Comparison of ENCODE assay signal across 11 cellular contexts in genomic region chr16:11310634-11310977, GRCh38. TPM values are rescaled to one million over a fixed set of nuclear protein-coding genes. Genes with fewer than 3 reads are reported as not detected.
DNase-seq lines count a peak whose midpoint lies in the region; ATAC-seq, FAIRE-seq and TF ChIP-seq lines count a peak whose summit lies in the region.
"Had no signal": no experiment of that assay in that cellular context is flagged by ENCODE, and none has a peak within 500 bp of the region (broad histone marks: within the 10 kb centered on the region; RNA-seq: fewer than 3 reads in every experiment).

No MANE protein-coding gene starts in this region.

- no peaks in the 10 kb centered on the region for H3K79me2 ChIP-seq in HepG2 (ENCODE audit: insufficient read depth, low read length)

- TF ChIP-seq POLR2A in HepG2 (IDR thresholded peaks at IDR 0.05; ENCODE audit: insufficient read depth in 1 of 2, low read depth in 2 of 2, low read length in 2 of 2) (no peak), right lobe of liver (IDR thresholded peaks at IDR 0.05) (no peak)

- peak overlapping the region; percentile 43; the same call in 1 of the 2 replicates for H3K4me2 ChIP-seq in HepG2 (ENCODE audit: low read depth, low read length)

- H3K36me3 Mint-ChIP-seq in activated T-helper 2 cell treated with anti-CD3 and anti-CD28 coated beads, Interferon-gamma antibody, Interleukin-2, Interleukin-4, amounts not matched to agents 10 μg/mL and 5 μg/mL and 100 μg/mL, durations not matched to agents 14 hours and 24 hours and 36 hours (ENCODE audit: low read depth) = no peaks in the 10 kb centered on the region

- no peak overlapping the region for H2AFZ ChIP-seq in HepG2 (ENCODE audit: low read length)

- ATAC-seq in HepG2 (no peak), right lobe of liver (no peak)

- no peak for TF ChIP-seq EP300 in HepG2 (IDR thresholded peaks at IDR 0.05; ENCODE audit: low read depth in 2 of 2, low read length in 2 of 2)
- no peak for TF ChIP-seq EP300 in HepG2 (CRISPR knock-in tag; IDR thresholded peaks at IDR 0.05; ENCODE audit: borderline replicate concordance)

- H3K27ac ChIP-seq in HepG2 (ENCODE audit: extremely low read length, insufficient read depth, low read length) (peak overlapping the region; percentile 89), right lobe of liver (no peak overlapping the region)
- H3K27ac ChIP-seq: thoracic aorta had no signal

- in situ Hi-C loops in HepG2 (cut with HindIII; ENCODE audit: extremely low pct_ligation_motif_present, low pct_unique_long_range_greater_than_20kb) = no loop called here
- in situ Hi-C loops in G401 (cut with HindIII; ENCODE audit: low sequenced_read_pairs) = no loop called here

- no peaks in the 10 kb centered on the region for H3K36me3 ChIP-seq in HepG2 (replicated peaks in 1 of 2; ENCODE audit: control insufficient read depth in 1 of 2, insufficient read depth in 2 of 2, low read length in 2 of 2)
- H3K36me3 ChIP-seq in right lobe of liver = no peaks in the 10 kb centered on the region
- H3K36me3 ChIP-seq: thoracic aorta had no signal

- no TSS peak for BruUV-seq in HepG2 (replicated peaks; lab: Mats Ljungman, UMichigan)

- H3K27ac Mint-ChIP-seq in activated T-helper 2 cell treated with anti-CD3 and anti-CD28 coated beads, Interferon-gamma antibody, Interleukin-2, Interleukin-4, amounts not matched to agents 10 μg/mL and 5 μg/mL and 100 μg/mL, durations not matched to agents 14 hours and 24 hours and 36 hours = peak overlapping the region; percentile 80

- no peak overlapping the region for H3K4me3 Mint-ChIP-seq in activated T-helper 2 cell treated with anti-CD3 and anti-CD28 coated beads, Interferon-gamma antibody, Interleukin-2, Interleukin-4, amounts not matched to agents 10 μg/mL and 5 μg/mL and 100 μg/mL, durations not matched to agents 14 hours and 24 hours and 36 hours (ENCODE audit: low read depth)

- no peaks in the 10 kb centered on the region for H3K9me3 ChIP-seq in HepG2 (ENCODE audit: low read length)
- H3K9me3 ChIP-seq in right lobe of liver = no peaks in the 10 kb centered on the region
- H3K9me3 ChIP-seq: thoracic aorta had no signal

- POLR2A ChIA-PET in HepG2 (lab: Yijun Ruan, JAX) = interaction anchor here (1.0 to 7.4 kb wide), 2 partner anchors 53 kb away, joined by 4 to 234 read pairs; partner anchors contain the start of gene SOCS1

- no peaks in the 10 kb centered on the region for H4K20me1 ChIP-seq in HepG2 (ENCODE audit: insufficient read depth, low read length)

- H3K4me1 ChIP-seq in HepG2 (ENCODE audit: insufficient read depth, low read length) (peaks cover 93% of the 10 kb centered on the region), right lobe of liver (peaks cover 0 to 15% (median 0%) of the 10 kb centered on the region in 4 donors)

- H3K9me3 Mint-ChIP-seq in activated T-helper 2 cell treated with anti-CD3 and anti-CD28 coated beads, Interferon-gamma antibody, Interleukin-2, Interleukin-4, amounts not matched to agents 10 μg/mL and 5 μg/mL and 100 μg/mL, durations not matched to agents 14 hours and 24 hours and 36 hours = no peaks in the 10 kb centered on the region

- H3K27me3 Mint-ChIP-seq in activated T-helper 2 cell treated with anti-CD3 and anti-CD28 coated beads, Interferon-gamma antibody, Interleukin-2, Interleukin-4, amounts not matched to agents 10 μg/mL and 5 μg/mL and 100 μg/mL, durations not matched to agents 14 hours and 24 hours and 36 hours (ENCODE audit: low read depth) = no peaks in the 10 kb centered on the region

- H3K4me3 ChIP-seq in HepG2 (replicated peaks in 1 of 3; ENCODE audit: insufficient read depth in 1 of 3, low read depth in 2 of 3, low read length in 3 of 3) = no peak overlapping the region
- no peak overlapping the region for H3K4me3 ChIP-seq in right lobe of liver
- H3K4me3 ChIP-seq: thoracic aorta had no signal

- 85% methylated on average over 3 of the region's 3 CpGs for WGBS in HepG2 (ENCODE audit: low lambda C conversion rate)
- 75% methylated on average over 2 of the region's 3 CpGs for WGBS in right lobe of liver (ENCODE audit: insufficient coverage, low coverage, low lambda C conversion rate, missing lambda C conversion rate)

- intact Hi-C loops in HepG2 (cut with micrococcal nuclease; ENCODE audit: unreplicated experiment) (loop anchor here (2.0 kb wide), 1 partner anchor 54 kb away; the partner anchor contains the start of gene SOCS1), right lobe of liver (cut with DNase I) (no loop called here)
- intact Hi-C loops in activated T-helper 2 cell treated with anti-CD3 and anti-CD28 coated beads, Interferon-gamma antibody, Interleukin-2, Interleukin-4, amounts not matched to agents 10 μg/mL and 5 μg/mL and 100 μg/mL, durations not matched to agents 14 hours and 24 hours and 36 hours (cut with micrococcal nuclease) = loop anchor here (2.0 kb wide), 3 partner anchors 52 to 346 kb away; partner anchors contain the start of gene SOCS1

- no peak for TF ChIP-seq CTCF in HepG2 (CRISPR knock-in tag; IDR thresholded peaks at IDR 0.05)
- no peak for TF ChIP-seq CTCF in right lobe of liver (IDR thresholded peaks at IDR 0.05)

- peaks cover 38% of the 10 kb centered on the region for H3K4me1 Mint-ChIP-seq in activated T-helper 2 cell treated with anti-CD3 and anti-CD28 coated beads, Interferon-gamma antibody, Interleukin-2, Interleukin-4, amounts not matched to agents 10 μg/mL and 5 μg/mL and 100 μg/mL, durations not matched to agents 14 hours and 24 hours and 36 hours (ENCODE audit: low read depth)

- DNase-seq in HepG2 (ENCODE audit: low spot score) (no peak), right lobe of liver (no peak), NCI-H1048 (lab: John Stamatoyannopoulos, UW) (no peak), G401 (ENCODE audit: low spot score) (no peak), cerebellar cortex (ENCODE audit: low spot score) (no peak)
- no peak for DNase-seq in activated T-helper 2 cell treated with anti-CD3 and anti-CD28 coated beads, Interferon-gamma antibody, Interleukin-2, Interleukin-4, amounts not matched to agents 10 μg/mL and 5 μg/mL and 100 μg/mL, durations not matched to agents 14 hours and 24 hours and 36 hours (ENCODE audit: low spot score)
- DNase-seq: NCI-H1105 treated with DMSO at 0.1 percent for 48 hours had no signal

- CTCF ChIA-PET in HepG2 (lab: Yijun Ruan, JAX; ENCODE audit: low intra/inter-chr PET ratio, low total read pairs) = no interaction called here

- H3K27me3 ChIP-seq in HepG2 (ENCODE audit: control insufficient read depth in 1 of 2, insufficient read depth in 2 of 2, low read length in 2 of 2) (no peaks in the 10 kb centered on the region), right lobe of liver (no peaks in the 10 kb centered on the region)

- H3K9ac ChIP-seq in HepG2 (ENCODE audit: insufficient read depth, low read depth, low read length) = peak overlapping the region; percentile 62

- TF ChIP-seq RAD21 in HepG2 (CRISPR knock-in tag; IDR thresholded peaks at IDR 0.05) = no peak

- FAIRE-seq in HepG2 (lab: Jason Lieb, UNC) = no peak

RNA-seq across cellular contexts. Expression of gene PRM1, which starts 29.5 kb away (rescaled TPM):
- not detected in 2 replicates for total RNA-seq in HepG2 (2016; rRNA removed; fragmentation: Illumina TruSeq; extraction: Trizol)
- not detected in 2 replicates for total RNA-seq in HepG2 (2016; cell fraction: cytosol; rRNA removed; fragmentation: Illumina TruSeq; extraction: Trizol; ENCODE audit: low read depth)
- total RNA-seq in HepG2 (2016; cell fraction: insoluble cytoplasmic fraction; rRNA removed; fragmentation: Illumina TruSeq; extraction: Trizol) = not detected in 2 replicates
- total RNA-seq in HepG2 (2016; cell fraction: membrane; rRNA removed; fragmentation: Illumina TruSeq; extraction: Trizol) = not detected in 2 replicates
- not detected in 2 replicates for total RNA-seq in HepG2 (2016; cell fraction: nucleus; rRNA removed; fragmentation: Illumina TruSeq; extraction: Trizol)
- not detected in 2 replicates for polyA plus RNA-seq in HepG2 (2011; rRNA removed)
- polyA plus RNA-seq in HepG2 (2011; cell fraction: cytosol; rRNA removed) = 0.44 TPM in 1 of 2 replicates, not detected in the other
- polyA plus RNA-seq in HepG2 (2011; cell fraction: nucleus; rRNA removed) = not detected in 2 replicates
- polyA plus RNA-seq in HepG2 (2012) = not detected in 2 replicates
- polyA plus RNA-seq in HepG2 (2016; cell fraction: cytosol; fragmentation: Illumina TruSeq; extraction: Trizol; ENCODE audit: low read depth) = not detected in 2 replicates
- not detected in 2 replicates for polyA plus RNA-seq in HepG2 (2016; cell fraction: insoluble cytoplasmic fraction; fragmentation: Illumina TruSeq; extraction: Trizol; ENCODE audit: low read depth)
- polyA plus RNA-seq in HepG2 (2016; cell fraction: membrane; fragmentation: Illumina TruSeq; extraction: Trizol; ENCODE audit: low read depth) = not detected in 2 replicates
- not detected in 2 replicates for polyA plus RNA-seq in HepG2 (2016; cell fraction: nucleus; fragmentation: Illumina TruSeq; extraction: Trizol; ENCODE audit: insufficient read depth, low read depth)
- not detected in 2 replicates for polyA minus RNA-seq in HepG2 (2011; rRNA and poly(A)+ RNA removed; ENCODE audit: low replicate concordance)
- polyA minus RNA-seq in HepG2 (2011; cell fraction: cytosol; rRNA and poly(A)+ RNA removed) = not detected in 2 replicates
- polyA minus RNA-seq in HepG2 (2011; cell fraction: nucleus; rRNA and poly(A)+ RNA removed) = not detected in 2 replicates
- not detected for total RNA-seq in right lobe of liver
- total RNA-seq in activated T-helper 2 cell treated with anti-CD3 and anti-CD28 coated beads, Interferon-gamma antibody, Interleukin-2, Interleukin-4, amounts not matched to agents 10 μg/mL and 5 μg/mL and 100 μg/mL, durations not matched to agents 14 hours and 24 hours and 36 hours = not detected in 2 replicates
- not detected in 2 replicates for total RNA-seq in G401 (2014; rRNA removed; shearing (Covaris generic))
- total RNA-seq: dermis blood vessel endothelial cell, HT-29, myocyte, thoracic aorta had no signal

RNA-seq across cellular contexts. Expression of gene PRM2, which starts 34.3 kb away (rescaled TPM):
- not detected in 2 replicates for total RNA-seq in HepG2 (2016; rRNA removed; fragmentation: Illumina TruSeq; extraction: Trizol)
- total RNA-seq in HepG2 (2016; cell fraction: cytosol; rRNA removed; fragmentation: Illumina TruSeq; extraction: Trizol; ENCODE audit: low read depth) = 0.61 TPM in 1 of 2 replicates, not detected in the other
- total RNA-seq in HepG2 (2016; cell fraction: insoluble cytoplasmic fraction; rRNA removed; fragmentation: Illumina TruSeq; extraction: Trizol) = not detected in 2 replicates
- 0.28 and 0.52 TPM in 2 replicates for total RNA-seq in HepG2 (2016; cell fraction: membrane; rRNA removed; fragmentation: Illumina TruSeq; extraction: Trizol)
- not detected in 2 replicates for total RNA-seq in HepG2 (2016; cell fraction: nucleus; rRNA removed; fragmentation: Illumina TruSeq; extraction: Trizol)
- polyA plus RNA-seq in HepG2 (2011; rRNA removed) = 0.54 TPM in 1 of 2 replicates, not detected in the other
- 0.19 and 0.26 TPM in 2 replicates for polyA plus RNA-seq in HepG2 (2011; cell fraction: cytosol; rRNA removed)
- polyA plus RNA-seq in HepG2 (2011; cell fraction: nucleus; rRNA removed) = not detected in 2 replicates
- polyA plus RNA-seq in HepG2 (2012) = not detected in 2 replicates
- 1.6 and 2.0 TPM in 2 replicates for polyA plus RNA-seq in HepG2 (2016; cell fraction: cytosol; fragmentation: Illumina TruSeq; extraction: Trizol; ENCODE audit: low read depth)
- 0.56 TPM in 1 of 2 replicates, not detected in the other for polyA plus RNA-seq in HepG2 (2016; cell fraction: insoluble cytoplasmic fraction; fragmentation: Illumina TruSeq; extraction: Trizol; ENCODE audit: low read depth)
- polyA plus RNA-seq in HepG2 (2016; cell fraction: membrane; fragmentation: Illumina TruSeq; extraction: Trizol; ENCODE audit: low read depth) = 0.55 and 0.73 TPM in 2 replicates
- not detected in 2 replicates for polyA plus RNA-seq in HepG2 (2016; cell fraction: nucleus; fragmentation: Illumina TruSeq; extraction: Trizol; ENCODE audit: insufficient read depth, low read depth)
- not detected in 2 replicates for polyA minus RNA-seq in HepG2 (2011; rRNA and poly(A)+ RNA removed; ENCODE audit: low replicate concordance)
- polyA minus RNA-seq in HepG2 (2011; cell fraction: cytosol; rRNA and poly(A)+ RNA removed) = not detected in 2 replicates
- polyA minus RNA-seq in HepG2 (2011; cell fraction: nucleus; rRNA and poly(A)+ RNA removed) = not detected in 2 replicates
- total RNA-seq in right lobe of liver = not detected
- total RNA-seq in activated T-helper 2 cell treated with anti-CD3 and anti-CD28 coated beads, Interferon-gamma antibody, Interleukin-2, Interleukin-4, amounts not matched to agents 10 μg/mL and 5 μg/mL and 100 μg/mL, durations not matched to agents 14 hours and 24 hours and 36 hours = not detected in 2 replicates
- not detected in 2 replicates for total RNA-seq in G401 (2014; rRNA removed; shearing (Covaris generic))
- total RNA-seq: dermis blood vessel endothelial cell, HT-29, myocyte, thoracic aorta had no signal

RNA-seq across cellular contexts. Expression of gene RMI2, which starts 34.7 kb away (rescaled TPM):
- total RNA-seq in HepG2 (2016; rRNA removed; fragmentation: Illumina TruSeq; extraction: Trizol) = 55.7 and 65.3 TPM in 2 replicates
- 8.6 and 11.0 TPM in 2 replicates for total RNA-seq in HepG2 (2016; cell fraction: cytosol; rRNA removed; fragmentation: Illumina TruSeq; extraction: Trizol; ENCODE audit: low read depth)
- total RNA-seq in HepG2 (2016; cell fraction: insoluble cytoplasmic fraction; rRNA removed; fragmentation: Illumina TruSeq; extraction: Trizol) = 51.5 and 55.7 TPM in 2 replicates
- 28.4 and 29.3 TPM in 2 replicates for total RNA-seq in HepG2 (2016; cell fraction: membrane; rRNA removed; fragmentation: Illumina TruSeq; extraction: Trizol)
- 23.6 and 25.7 TPM in 2 replicates for total RNA-seq in HepG2 (2016; cell fraction: nucleus; rRNA removed; fragmentation: Illumina TruSeq; extraction: Trizol)
- 15.3 and 24.5 TPM in 2 replicates for polyA plus RNA-seq in HepG2 (2011; rRNA removed)
- polyA plus RNA-seq in HepG2 (2011; cell fraction: cytosol; rRNA removed) = 18.8 and 22.1 TPM in 2 replicates
- polyA plus RNA-seq in HepG2 (2011; cell fraction: nucleus; rRNA removed) = 10.4 and 11.9 TPM in 2 replicates
- 19.5 and 50.3 TPM in 2 replicates for polyA plus RNA-seq in HepG2 (2012)
- polyA plus RNA-seq in HepG2 (2016; cell fraction: cytosol; fragmentation: Illumina TruSeq; extraction: Trizol; ENCODE audit: low read depth) = 10.8 and 11.1 TPM in 2 replicates
- 90.6 and 102 TPM in 2 replicates for polyA plus RNA-seq in HepG2 (2016; cell fraction: insoluble cytoplasmic fraction; fragmentation: Illumina TruSeq; extraction: Trizol; ENCODE audit: low read depth)
- polyA plus RNA-seq in HepG2 (2016; cell fraction: membrane; fragmentation: Illumina TruSeq; extraction: Trizol; ENCODE audit: low read depth) = 27.3 and 29.2 TPM in 2 replicates
- polyA plus RNA-seq in HepG2 (2016; cell fraction: nucleus; fragmentation: Illumina TruSeq; extraction: Trizol; ENCODE audit: insufficient read depth, low read depth) = 54.0 and 54.7 TPM in 2 replicates
- 9.1 and 22.0 TPM in 2 replicates for polyA minus RNA-seq in HepG2 (2011; rRNA and poly(A)+ RNA removed; ENCODE audit: low replicate concordance)
- polyA minus RNA-seq in HepG2 (2011; cell fraction: cytosol; rRNA and poly(A)+ RNA removed) = 12.6 and 15.4 TPM in 2 replicates
- polyA minus RNA-seq in HepG2 (2011; cell fraction: nucleus; rRNA and poly(A)+ RNA removed) = 8.4 and 8.7 TPM in 2 replicates
- total RNA-seq in right lobe of liver = 1 to 10 TPM in 3 of 6 experiments, under 1 TPM in 3; 0.37 to 2.9 (median 1.0) TPM
- total RNA-seq in activated T-helper 2 cell treated with anti-CD3 and anti-CD28 coated beads, Interferon-gamma antibody, Interleukin-2, Interleukin-4, amounts not matched to agents 10 μg/mL and 5 μg/mL and 100 μg/mL, durations not matched to agents 14 hours and 24 hours and 36 hours = 65.2 and 67.4 TPM in 2 replicates
- total RNA-seq in G401 (2014; rRNA removed; shearing (Covaris generic)) = 63.3 and 67.3 TPM in 2 replicates

RNA-seq across cellular contexts. Expression of gene PRM3, which starts 37.2 kb away (rescaled TPM):
- total RNA-seq in HepG2 (2016; rRNA removed; fragmentation: Illumina TruSeq; extraction: Trizol) (not detected in 2 replicates), right lobe of liver (not detected)
- total RNA-seq in HepG2 (2016; cell fraction: cytosol; rRNA removed; fragmentation: Illumina TruSeq; extraction: Trizol; ENCODE audit: low read depth) = not detected in 2 replicates
- not detected in 2 replicates for total RNA-seq in HepG2 (2016; cell fraction: insoluble cytoplasmic fraction; rRNA removed; fragmentation: Illumina TruSeq; extraction: Trizol)
- total RNA-seq in HepG2 (2016; cell fraction: membrane; rRNA removed; fragmentation: Illumina TruSeq; extraction: Trizol) = not detected in 2 replicates
- total RNA-seq in HepG2 (2016; cell fraction: nucleus; rRNA removed; fragmentation: Illumina TruSeq; extraction: Trizol) = not detected in 2 replicates
- not detected in 2 replicates for polyA plus RNA-seq in HepG2 (2011; rRNA removed)
- not detected in 2 replicates for polyA plus RNA-seq in HepG2 (2011; cell fraction: cytosol; rRNA removed)
- not detected in 2 replicates for polyA plus RNA-seq in HepG2 (2011; cell fraction: nucleus; rRNA removed)
- not detected in 2 replicates for polyA plus RNA-seq in HepG2 (2012)
- not detected in 2 replicates for polyA plus RNA-seq in HepG2 (2016; cell fraction: cytosol; fragmentation: Illumina TruSeq; extraction: Trizol; ENCODE audit: low read depth)
- not detected in 2 replicates for polyA plus RNA-seq in HepG2 (2016; cell fraction: insoluble cytoplasmic fraction; fragmentation: Illumina TruSeq; extraction: Trizol; ENCODE audit: low read depth)
- not detected in 2 replicates for polyA plus RNA-seq in HepG2 (2016; cell fraction: membrane; fragmentation: Illumina TruSeq; extraction: Trizol; ENCODE audit: low read depth)
- polyA plus RNA-seq in HepG2 (2016; cell fraction: nucleus; fragmentation: Illumina TruSeq; extraction: Trizol; ENCODE audit: insufficient read depth, low read depth) = not detected in 2 replicates
- not detected in 2 replicates for polyA minus RNA-seq in HepG2 (2011; rRNA and poly(A)+ RNA removed; ENCODE audit: low replicate concordance)
- polyA minus RNA-seq in HepG2 (2011; cell fraction: cytosol; rRNA and poly(A)+ RNA removed) = not detected in 2 replicates
- polyA minus RNA-seq in HepG2 (2011; cell fraction: nucleus; rRNA and poly(A)+ RNA removed) = 2.8 TPM in 1 of 2 replicates, not detected in the other
- total RNA-seq in activated T-helper 2 cell treated with anti-CD3 and anti-CD28 coated beads, Interferon-gamma antibody, Interleukin-2, Interleukin-4, amounts not matched to agents 10 μg/mL and 5 μg/mL and 100 μg/mL, durations not matched to agents 14 hours and 24 hours and 36 hours = not detected in 2 replicates
- not detected in 2 replicates for total RNA-seq in G401 (2014; rRNA removed; shearing (Covaris generic))
- total RNA-seq: dermis blood vessel endothelial cell, HT-29, myocyte, thoracic aorta had no signal

RNA-seq across cellular contexts. Expression of gene TNP2, which starts 41.5 kb away (rescaled TPM):
- total RNA-seq in HepG2 (2016; rRNA removed; fragmentation: Illumina TruSeq; extraction: Trizol) (not detected in 2 replicates), right lobe of liver (not detected)
- not detected in 2 replicates for total RNA-seq in HepG2 (2016; cell fraction: cytosol; rRNA removed; fragmentation: Illumina TruSeq; extraction: Trizol; ENCODE audit: low read depth)
- not detected in 2 replicates for total RNA-seq in HepG2 (2016; cell fraction: insoluble cytoplasmic fraction; rRNA removed; fragmentation: Illumina TruSeq; extraction: Trizol)
- not detected in 2 replicates for total RNA-seq in HepG2 (2016; cell fraction: membrane; rRNA removed; fragmentation: Illumina TruSeq; extraction: Trizol)
- not detected in 2 replicates for total RNA-seq in HepG2 (2016; cell fraction: nucleus; rRNA removed; fragmentation: Illumina TruSeq; extraction: Trizol)
- not detected in 2 replicates for polyA plus RNA-seq in HepG2 (2011; rRNA removed)
- polyA plus RNA-seq in HepG2 (2011; cell fraction: cytosol; rRNA removed) = not detected in 2 replicates
- polyA plus RNA-seq in HepG2 (2011; cell fraction: nucleus; rRNA removed) = not detected in 2 replicates
- not detected in 2 replicates for polyA plus RNA-seq in HepG2 (2012)
- polyA plus RNA-seq in HepG2 (2016; cell fraction: cytosol; fragmentation: Illumina TruSeq; extraction: Trizol; ENCODE audit: low read depth) = not detected in 2 replicates
- polyA plus RNA-seq in HepG2 (2016; cell fraction: insoluble cytoplasmic fraction; fragmentation: Illumina TruSeq; extraction: Trizol; ENCODE audit: low read depth) = not detected in 2 replicates
- polyA plus RNA-seq in HepG2 (2016; cell fraction: membrane; fragmentation: Illumina TruSeq; extraction: Trizol; ENCODE audit: low read depth) = not detected in 2 replicates
- not detected in 2 replicates for polyA plus RNA-seq in HepG2 (2016; cell fraction: nucleus; fragmentation: Illumina TruSeq; extraction: Trizol; ENCODE audit: insufficient read depth, low read depth)
- not detected in 2 replicates for polyA minus RNA-seq in HepG2 (2011; rRNA and poly(A)+ RNA removed; ENCODE audit: low replicate concordance)
- not detected in 2 replicates for polyA minus RNA-seq in HepG2 (2011; cell fraction: cytosol; rRNA and poly(A)+ RNA removed)
- polyA minus RNA-seq in HepG2 (2011; cell fraction: nucleus; rRNA and poly(A)+ RNA removed) = not detected in 2 replicates
- total RNA-seq in activated T-helper 2 cell treated with anti-CD3 and anti-CD28 coated beads, Interferon-gamma antibody, Interleukin-2, Interleukin-4, amounts not matched to agents 10 μg/mL and 5 μg/mL and 100 μg/mL, durations not matched to agents 14 hours and 24 hours and 36 hours = not detected in 2 replicates
- not detected in 2 replicates for total RNA-seq in G401 (2014; rRNA removed; shearing (Covaris generic))
- total RNA-seq: dermis blood vessel endothelial cell, HT-29, myocyte, thoracic aorta had no signal

Comparison
In these comparisons a context has a peak if more than half of its experiments do, and no peak if none do; other contexts are left out.
1. intact Hi-C loops: an anchor here in HepG2 (2.0 kb wide) and activated T-helper 2 cell treated with anti-CD3 and anti-CD28 coated beads, Interferon-gamma antibody, Interleukin-2, Interleukin-4, amounts not matched to agents 10 μg/mL and 5 μg/mL and 100 μg/mL, durations not matched to agents 14 hours and 24 hours and 36 hours (2.0 kb wide); none called in right lobe of liver.